Comparison of ENCODE assay signal across 1 cellular context in the genomic region with DNA sequence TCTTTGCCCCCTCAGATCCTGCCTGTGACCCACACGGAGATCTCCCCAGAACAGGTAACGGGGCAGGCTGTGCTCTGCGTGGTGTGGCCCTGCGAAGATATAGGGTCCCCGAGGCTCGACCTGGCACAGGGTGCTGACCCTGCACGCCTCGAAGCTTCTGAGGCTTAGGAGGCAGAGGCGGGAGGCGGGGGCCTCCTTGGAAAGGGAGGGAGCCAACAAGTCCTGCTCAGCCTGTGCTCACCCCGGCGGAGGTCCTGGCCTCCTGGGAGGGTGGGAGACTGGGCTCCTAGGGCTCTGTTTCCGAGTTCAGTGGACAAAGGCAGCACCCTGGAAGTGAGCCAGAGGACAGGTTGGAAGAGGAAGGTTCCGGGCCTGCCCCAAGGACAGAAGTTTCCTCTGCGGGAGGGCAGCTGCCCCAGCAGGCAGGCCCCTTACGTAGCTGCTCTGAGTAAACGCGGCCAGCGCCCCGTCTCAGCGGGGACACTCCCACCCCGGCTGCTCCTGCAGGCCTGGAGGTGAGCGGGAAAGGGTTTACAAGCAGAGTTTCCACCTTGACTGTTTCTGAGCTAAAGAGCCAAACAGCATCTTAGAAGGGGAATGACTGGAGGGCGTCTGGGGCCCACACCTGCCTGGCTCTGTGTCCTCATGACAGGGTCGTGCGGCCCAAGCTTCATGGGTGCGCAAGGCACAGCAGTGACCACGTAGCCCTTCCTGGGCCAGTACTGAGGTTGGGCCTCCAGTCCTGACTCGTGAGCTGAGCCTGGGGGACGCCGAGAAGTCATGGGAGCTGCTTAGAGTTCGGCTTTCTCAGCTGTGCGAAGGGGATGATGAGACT.
TF ChIP-seq lines count a peak whose summit lies in the region.

No MANE protein-coding gene starts in this region.

TF ChIP-seq in K562, 482 proteins besides CTCF, POLR2A, EP300 and RAD21:
- no peak for TF ChIP-seq CBFA2T3 (IDR thresholded peaks at IDR 0.05)
- TF ChIP-seq ZNF445 (CRISPR knock-in tag; IDR thresholded peaks at IDR 0.05; ENCODE audit: low read depth): no peak
- TF ChIP-seq, protein P1, sequence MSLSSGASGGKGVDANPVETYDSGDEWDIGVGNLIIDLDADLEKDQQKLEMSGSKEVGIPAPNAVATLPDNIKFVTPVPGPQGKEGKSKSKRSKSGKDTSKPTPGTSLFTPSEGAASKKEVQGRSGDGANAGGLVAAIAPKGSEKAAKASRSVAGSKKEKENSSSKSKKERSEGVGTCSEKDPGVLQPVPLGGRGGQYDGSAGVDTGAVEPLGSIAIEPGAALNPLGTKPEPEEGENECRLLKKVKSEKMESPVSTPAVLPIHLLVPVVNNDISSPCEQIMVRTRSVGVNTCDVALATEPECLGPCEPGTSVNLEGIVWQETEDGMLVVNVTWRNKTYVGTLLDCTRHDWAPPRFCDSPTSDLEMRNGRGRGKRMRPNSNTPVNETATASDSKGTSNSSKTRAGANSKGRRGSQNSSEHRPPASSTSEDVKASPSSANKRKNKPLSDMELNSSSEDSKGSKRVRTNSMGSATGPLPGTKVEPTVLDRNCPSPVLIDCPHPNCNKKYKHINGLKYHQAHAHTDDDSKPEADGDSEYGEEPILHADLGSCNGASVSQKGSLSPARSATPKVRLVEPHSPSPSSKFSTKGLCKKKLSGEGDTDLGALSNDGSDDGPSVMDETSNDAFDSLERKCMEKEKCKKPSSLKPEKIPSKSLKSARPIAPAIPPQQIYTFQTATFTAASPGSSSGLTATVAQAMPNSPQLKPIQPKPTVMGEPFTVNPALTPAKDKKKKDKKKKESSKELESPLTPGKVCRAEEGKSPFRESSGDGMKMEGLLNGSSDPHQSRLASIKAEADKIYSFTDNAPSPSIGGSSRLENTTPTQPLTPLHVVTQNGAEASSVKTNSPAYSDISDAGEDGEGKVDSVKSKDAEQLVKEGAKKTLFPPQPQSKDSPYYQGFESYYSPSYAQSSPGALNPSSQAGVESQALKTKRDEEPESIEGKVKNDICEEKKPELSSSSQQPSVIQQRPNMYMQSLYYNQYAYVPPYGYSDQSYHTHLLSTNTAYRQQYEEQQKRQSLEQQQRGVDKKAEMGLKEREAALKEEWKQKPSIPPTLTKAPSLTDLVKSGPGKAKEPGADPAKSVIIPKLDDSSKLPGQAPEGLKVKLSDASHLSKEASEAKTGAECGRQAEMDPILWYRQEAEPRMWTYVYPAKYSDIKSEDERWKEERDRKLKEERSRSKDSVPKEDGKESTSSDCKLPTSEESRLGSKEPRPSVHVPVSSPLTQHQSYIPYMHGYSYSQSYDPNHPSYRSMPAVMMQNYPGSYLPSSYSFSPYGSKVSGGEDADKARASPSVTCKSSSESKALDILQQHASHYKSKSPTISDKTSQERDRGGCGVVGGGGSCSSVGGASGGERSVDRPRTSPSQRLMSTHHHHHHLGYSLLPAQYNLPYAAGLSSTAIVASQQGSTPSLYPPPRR (CRISPR knock-in tag; IDR thresholded peaks at IDR 0.05; ENCODE audit: borderline replicate concordance): no peak
- peak; percentile 32; the same call in 1 of the 2 replicates for TF ChIP-seq POLR2G (IDR thresholded peaks at IDR 0.05; ENCODE audit: low read depth, low read length)
- TF ChIP-seq CUX1 (CRISPR knock-in tag; IDR thresholded peaks at IDR 0.05): no peak
- no peak for TF ChIP-seq SMAD2 (IDR thresholded peaks at IDR 0.05; ENCODE audit: low read depth, low read length)
- TF ChIP-seq ZNF586 (CRISPR knock-in tag; conservative IDR thresholded peaks at IDR 0.05): no peak
